8 cellular contexts compared by ENCODE assay signal in genomic region chr6:57316581-57317059, GRCh38. TPM values are rescaled to one million over a fixed set of nuclear protein-coding genes. Genes with fewer than 3 reads are reported as not detected.
A peak's percentile ranks its signal among the peaks of the same experiment; 100 is the strongest.
DNase-seq lines count a peak whose midpoint lies in the region; ATAC-seq and TF ChIP-seq lines count a peak whose summit lies in the region.

No MANE protein-coding gene starts in this region.

- H3K79me2 ChIP-seq in Karpas-422 (ENCODE audit: low read length): peaks cover 42% of the 10 kb centered on the region

- H2AFZ ChIP-seq in Karpas-422 (ENCODE audit: low read length) (peak overlapping the region; percentile 95), neuron (ENCODE audit: low read depth, low read length) (peak overlapping the region; percentile 98)

- DNase-seq in EL (peak; percentile 95), Karpas-422 (peak; percentile 95), RWPE1 (ENCODE audit: low spot score) (peak; percentile 74), foreskin keratinocyte (peak; percentile 72 to 88)
- DNase-seq in activated effector memory CD4-positive, alpha-beta T cell treated with Interleukin-2 at 50 U/mL for 16 hours: peak; percentile 75

- H3K36me3 ChIP-seq in Karpas-422 (ENCODE audit: insufficient read depth, low read length): peaks cover 26% of the 10 kb centered on the region
- peaks cover 28% of the 10 kb centered on the region for H3K36me3 ChIP-seq in neuron (ENCODE audit: insufficient read depth, low read length)
- peaks cover 5 to 20% (median 16%) of the 10 kb centered on the region in 5 donors for H3K36me3 ChIP-seq in subcutaneous abdominal adipose tissue (ENCODE audit: control insufficient read depth in 5 of 5, insufficient read depth in 5 of 5, low read length in 5 of 5)

- H3K4me3 ChIP-seq in Karpas-422 (ENCODE audit: low read length) (peak overlapping the region; percentile 91), neuron (ENCODE audit: low read length) (peak overlapping the region; percentile 75), subcutaneous abdominal adipose tissue (ENCODE audit: low read depth in 1 of 5, low read length in 5 of 5) (peak overlapping the region; percentile 69 to 93 (median 87))

- H3K27me3 ChIP-seq in Karpas-422 (ENCODE audit: low read length) (no peaks in the 10 kb centered on the region), foreskin keratinocyte (no peaks in the 10 kb centered on the region), neuron (ENCODE audit: insufficient read depth, low read length) (no peaks in the 10 kb centered on the region), subcutaneous abdominal adipose tissue (ENCODE audit: control insufficient read depth in 5 of 5, insufficient read depth in 4 of 5, low read length in 5 of 5) (no peaks in the 10 kb centered on the region)

- H3K9me2 ChIP-seq in Karpas-422 (replicated peaks; ENCODE audit: insufficient read depth, low read length): no peaks in the 10 kb centered on the region

- H3K9me3 ChIP-seq in Karpas-422 (ENCODE audit: low read length): no peaks in the 10 kb centered on the region
- H3K9me3 ChIP-seq in neuron (ENCODE audit: low read length): no peaks in the 10 kb centered on the region
- no peaks in the 10 kb centered on the region for H3K9me3 ChIP-seq in subcutaneous abdominal adipose tissue (ENCODE audit: control insufficient read depth in 5 of 5, low read length in 5 of 5)

- peak; percentile 88 for ATAC-seq in GM21825 (IDR thresholded peaks at IDR 0.05; ENCODE audit: unreplicated experiment)
- ATAC-seq in foreskin keratinocyte: peak; percentile 75

- peaks cover 24% of the 10 kb centered on the region for H3K4me1 ChIP-seq in Karpas-422 (ENCODE audit: low read length)
- H3K4me1 ChIP-seq in foreskin keratinocyte: peaks cover 19% of the 10 kb centered on the region
- peaks cover 13% of the 10 kb centered on the region for H3K4me1 ChIP-seq in neuron (ENCODE audit: insufficient read depth, low read length)
- peaks cover 3 to 20% (median 14%) of the 10 kb centered on the region in 5 donors for H3K4me1 ChIP-seq in subcutaneous abdominal adipose tissue (ENCODE audit: control insufficient read depth in 5 of 5, insufficient read depth in 5 of 5, low read length in 5 of 5)

- H4K20me1 ChIP-seq in Karpas-422 (ENCODE audit: insufficient read depth, low read depth, low read length): no peaks in the 10 kb centered on the region

- POLR2A ChIA-PET in RWPE1 (lab: Yijun Ruan, JAX; ENCODE audit: low non-redundant PET): no interaction called here

- H3K9ac ChIP-seq in Karpas-422 (ENCODE audit: low read length) (peak overlapping the region; percentile 85), subcutaneous abdominal adipose tissue (ENCODE audit: low read length in 5 of 5) (peak overlapping the region; percentile 53 to 79 (median 74))

- TF ChIP-seq CTCF in RWPE1 (conservative IDR thresholded peaks at IDR 0.05; ENCODE audit: low read depth): peak; percentile 78
- peak; percentile 96 for TF ChIP-seq CTCF in foreskin keratinocyte (conservative IDR thresholded peaks at IDR 0.05)

- peak overlapping the region; percentile 88 for H3K4me2 ChIP-seq in Karpas-422 (ENCODE audit: low read depth, low read length, poor library complexity, severe bottlenecking)

- CTCF ChIA-PET in RWPE1 (lab: Yijun Ruan, JAX): interaction anchor here (0.6 to 2.1 kb wide), 10 partner anchors 95 to 425 kb away, joined by 3 to 20 read pairs (median 4); partner anchors contain the start of genes BAG2 and RAB23

- H3K27ac ChIP-seq in Karpas-422 (ENCODE audit: low read length): peak overlapping the region; percentile 58
- peak overlapping the region; percentile 80 for H3K27ac ChIP-seq in RWPE1
- H3K27ac ChIP-seq in foreskin keratinocyte: peak overlapping the region; percentile 58
- H3K27ac ChIP-seq in subcutaneous abdominal adipose tissue (ENCODE audit: low read depth, low read length): peak overlapping the region; percentile 67

RNA-seq across cellular contexts. Expression of gene PRIM2, which starts 0.8 kb away (rescaled TPM):
- 22.7 and 49.1 TPM in 2 replicates for total RNA-seq in Karpas-422 (2014; rRNA removed; shearing (Covaris generic); ENCODE audit: low replicate concordance)
- 26.8 and 27.4 TPM in 2 replicates for total RNA-seq in foreskin keratinocyte
- polyA plus RNA-seq in foreskin keratinocyte: 13.8 and 17.4 TPM in 2 replicates

Comparison
In these comparisons a context has a peak if more than half of its experiments do, and no peak if none do; other contexts are left out.
1. Peak in every context shown above with its lines: DNase-seq, ATAC-seq, H3K4me3 ChIP-seq and H3K27ac ChIP-seq.